ENCODE assay signal across 8 cellular contexts in the genomic region with DNA sequence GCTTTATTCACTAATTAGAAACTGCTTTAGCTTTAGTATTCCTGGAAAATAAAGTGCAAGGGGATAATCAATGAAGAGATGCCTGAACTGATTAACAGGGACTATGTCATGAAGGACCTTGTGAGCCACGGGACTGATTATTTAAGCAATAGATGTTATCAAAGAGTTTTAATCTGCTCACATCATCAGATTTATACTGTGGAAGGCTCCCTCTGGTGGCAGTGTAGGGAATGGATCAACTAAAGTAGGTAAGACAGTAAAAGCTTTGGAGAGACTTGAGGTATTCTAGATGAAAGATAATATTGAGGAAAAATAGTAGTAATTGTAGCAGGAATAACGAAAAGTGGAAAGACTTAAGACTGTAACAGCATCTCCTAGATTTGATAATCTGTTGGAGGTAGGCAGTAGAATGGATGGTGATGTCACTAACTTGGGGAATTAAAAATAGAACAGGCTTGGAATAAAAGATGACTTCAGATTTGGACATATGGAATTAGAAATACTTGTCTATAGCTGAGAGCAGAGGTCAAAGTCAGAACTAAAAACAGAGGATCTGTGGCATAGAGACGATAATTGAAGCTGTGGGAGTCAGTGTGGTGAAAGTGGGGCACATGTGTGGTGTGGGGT.
A peak's percentile ranks its signal among the peaks of the same experiment; 100 is the strongest.
DNase-seq lines count a peak whose midpoint lies in the region; ATAC-seq, FAIRE-seq and TF ChIP-seq lines count a peak whose summit lies in the region.

No MANE protein-coding gene starts in this region.

- intact Hi-C loops in mammary epithelial cell (cut with micrococcal nuclease): loop anchor here (2.0 to 10.0 kb wide), 3 partner anchors 78 to 1100 kb away; a partner anchor contains a TSS

- H2AFZ ChIP-seq in mammary epithelial cell (ENCODE audit: low read depth, low read length): no peak overlapping the region

- peak; percentile 58 for ATAC-seq in HG02973 (IDR thresholded peaks at IDR 0.05; ENCODE audit: unreplicated experiment)

- peak; percentile 78 for FAIRE-seq in A204.1 (lab: Jason Lieb, UNC)

- H4K20me1 ChIP-seq in mammary epithelial cell (ENCODE audit: insufficient read depth, low read length): no peaks in the 10 kb centered on the region

- no peaks in the 10 kb centered on the region for H3K36me3 ChIP-seq in mammary epithelial cell (ENCODE audit: insufficient read depth, low read length)

- dilution Hi-C loops in mammary epithelial cell (cut with HindIII; ENCODE audit: low sequenced_read_pairs): no loop called here

- H3K9ac ChIP-seq in mammary epithelial cell (ENCODE audit: insufficient read depth, low read length): no peak overlapping the region

- peak; percentile 77 to 84 for TF ChIP-seq CTCF in mammary epithelial cell (conservative IDR thresholded peaks at IDR 0.05 in 1 of 2, IDR thresholded peaks at IDR 0.05 in 1 of 2; ENCODE audit: extremely low read depth in 1 of 2, insufficient read depth in 1 of 2, low read depth in 1 of 2, low read length in 2 of 2)

- DNase-seq in EH (ENCODE audit: low read depth): peak; percentile 27
- DNase-seq in NCI-H82 (lab: John Stamatoyannopoulos, UW): peak; percentile 65
- DNase-seq in mammary epithelial cell: peak; percentile 33
- DNase-seq in myocyte (ENCODE audit: low read depth): peak; percentile 23
- DNase-seq in UCSD-AML1 (lab: John Stamatoyannopoulos, UW; ENCODE audit: unreplicated experiment): no peak
- DNase-seq in GM19240 (ENCODE audit: insufficient read length, low spot score): no peak

- in situ Hi-C loops in mammary epithelial cell (cut with MboI; ENCODE audit: low sequenced_read_pairs in 2 of 2): loop anchor here in 1 of 2 donors (25.0 kb wide), 1 partner anchor 945 kb away; no protein-coding TSS in a partner anchor

- no peaks in the 10 kb centered on the region for H3K79me2 ChIP-seq in mammary epithelial cell (ENCODE audit: insufficient read depth, low read length)

- no peaks in the 10 kb centered on the region for H3K27me3 ChIP-seq in mammary epithelial cell (ENCODE audit: insufficient read depth, low read length)

- H3K9me3 ChIP-seq in mammary epithelial cell (replicated peaks; ENCODE audit: insufficient read depth, low read length): no peaks in the 10 kb centered on the region

- WGBS in mammary epithelial cell (ENCODE audit: low coverage, missing lambda C conversion rate): 3% methylated on average over 3 of the region's 3 CpGs

- no peak overlapping the region for H3K27ac ChIP-seq in mammary epithelial cell (ENCODE audit: insufficient read depth, low read depth, low read length)

- H3K4me2 ChIP-seq in mammary epithelial cell (ENCODE audit: insufficient read depth, low read depth, low read length): no peak overlapping the region

- H3K4me3 ChIP-seq in mammary epithelial cell (replicated peaks in 1 of 3; ENCODE audit: insufficient read depth in 1 of 3, low read depth in 2 of 3, low read length in 3 of 3): no peak overlapping the region

- CTCF ChIA-PET in mammary epithelial cell (lab: Charles Lee; ENCODE audit: low non-redundant PET): interaction anchor here (0.6 kb wide), 2 partner anchors 524 to 934 kb away, joined by 4 to 5 read pairs; no protein-coding TSS in a partner anchor

- no peaks in the 10 kb centered on the region for H3K4me1 ChIP-seq in mammary epithelial cell (ENCODE audit: insufficient read depth, low read length)

- BruUV-seq in mammary epithelial cell (replicated peaks; lab: Mats Ljungman, UMichigan): no TSS peak

Comparison
In these comparisons a context has a peak if more than half of its experiments do, and no peak if none do; other contexts are left out.
1. DNase-seq: peak in EH (single experiment), NCI-H82 (single experiment), mammary epithelial cell (single experiment) and myocyte (single experiment); none in UCSD-AML1 (single experiment) and GM19240 (single experiment).